21 cellular contexts compared by ENCODE assay signal in the genomic region with DNA sequence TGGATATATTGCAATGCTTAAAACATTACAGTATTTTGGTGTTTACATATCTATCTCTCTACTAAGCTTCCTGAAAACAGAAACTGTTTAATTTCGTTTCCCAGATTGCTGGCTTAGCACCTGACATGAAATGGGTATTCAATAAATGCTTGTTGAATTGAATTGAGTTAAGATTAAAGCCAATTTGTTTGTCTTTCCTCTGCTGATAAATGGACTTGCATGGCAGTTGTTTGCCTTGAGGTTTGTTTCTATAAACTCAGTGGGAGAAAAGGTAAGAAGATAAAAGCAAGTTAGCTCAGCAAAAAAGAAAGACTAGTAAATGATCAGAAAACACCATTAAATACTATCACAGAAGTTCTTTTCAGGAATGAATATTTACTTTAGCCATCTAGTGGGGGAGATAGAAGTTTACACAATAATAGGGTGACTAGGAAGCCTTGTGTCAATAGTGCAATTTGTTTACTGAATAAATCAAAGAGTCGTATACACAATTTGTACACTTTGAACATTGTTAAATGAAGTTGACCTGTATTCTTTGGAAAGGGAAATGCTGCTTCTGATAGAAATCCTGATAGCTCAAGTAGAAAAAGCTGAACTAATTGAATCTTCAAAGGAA.
"Had no signal": no experiment of that assay in that cellular context is flagged by ENCODE, and none has a peak within 500 bp of the region (broad histone marks: within the 10 kb centered on the region; RNA-seq: fewer than 3 reads in every experiment).

No MANE protein-coding gene starts in this region.

- H3K27me3 ChIP-seq: colonic mucosa, ovary, sigmoid colon had no signal

- FAIRE-seq: keratinocyte, urothelium cell line had no signal

- ATAC-seq: activated CD4-positive, CD25-positive, alpha-beta regulatory T cell treated with anti-CD3 and anti-CD28 coated beads, Interleukin-2, amount 50 U/mL, for 24 hours; activated CD8-positive, alpha-beta T cell treated with anti-CD3 and anti-CD28 coated beads, Interleukin-2, amount 10 ng/mL, durations not matched to agents 7 days and 5 days; activated T-cell treated with anti-CD3 and anti-CD28 coated beads, Interleukin-2, amount 50 U/mL, for 4 hours; naive thymus-derived CD8-positive, alpha-beta T cell; stimulated activated naive B cell treated with anti-CD40 and anti-IgM and Interleukin-4, amounts not matched to agents 10 μg/mL and 1 μg/mL and 100 μg/mL, for 72 hours had no signal

- H3K9me3 ChIP-seq: colonic mucosa, left ventricle myocardium inferior, ovary, sigmoid colon had no signal

- H3K36me3 ChIP-seq: colonic mucosa, left ventricle myocardium inferior, ovary, sigmoid colon had no signal

- H3K27me3 Mint-ChIP-seq: activated CD4-positive, alpha-beta T cell treated with anti-CD3 and anti-CD28 coated beads, Interleukin-2, amount 10 ng/mL, durations not matched to agents 7 days and 5 days; brain; memory B cell; naive thymus-derived CD8-positive, alpha-beta T cell; stimulated activated naive B cell treated with anti-CD40 and anti-IgM and Interleukin-4, amounts not matched to agents 10 μg/mL and 1 μg/mL and 100 μg/mL, for 72 hours had no signal

- H3K4me1 Mint-ChIP-seq: activated CD4-positive, alpha-beta T cell treated with anti-CD3 and anti-CD28 coated beads, Interleukin-2, amount 10 ng/mL, durations not matched to agents 7 days and 5 days; memory B cell; stimulated activated naive B cell treated with anti-CD40 and anti-IgM and Interleukin-4, amounts not matched to agents 10 μg/mL and 1 μg/mL and 100 μg/mL, for 72 hours had no signal

- H3K36me3 Mint-ChIP-seq: brain; memory B cell; naive thymus-derived CD8-positive, alpha-beta T cell; stimulated activated naive B cell treated with anti-CD40 and anti-IgM and Interleukin-4, amounts not matched to agents 10 μg/mL and 1 μg/mL and 100 μg/mL, for 72 hours had no signal

- DNase-seq: activated CD4-positive, alpha-beta T cell treated with anti-CD3 and anti-CD28 coated beads, Interleukin-2, amount 10 ng/mL, durations not matched to agents 7 days and 5 days; activated CD8-positive, alpha-beta memory T cell treated with anti-CD3 and anti-CD28 coated beads, Interleukin-2, amount 50 U/mL, for 4 hours; activated CD8-positive, alpha-beta T cell treated with anti-CD3 and anti-CD28 coated beads, Interleukin-2, amount 10 ng/mL, durations not matched to agents 7 days and 5 days; activated naive CD4-positive, alpha-beta T cell treated with anti-CD3 and anti-CD28 coated beads for 36 hours; activated T-cell treated with anti-CD3 and anti-CD28 coated beads, Interleukin-2, amount 50 U/mL, for 4 hours; central memory CD4-positive, alpha-beta T cell; colonic mucosa; foreskin fibroblast; hypothalamus; left ventricle myocardium inferior; naive thymus-derived CD8-positive, alpha-beta T cell; ovary; sigmoid colon; stimulated activated CD4-positive, alpha-beta T cell treated with anti-CD3 and anti-CD28 coated beads, Interleukin-4, amount 100 ng/mL, for 24 hours; stimulated activated naive B cell treated with anti-CD40 and anti-IgM and Interleukin-4, amounts not matched to agents 10 μg/mL and 1 μg/mL and 100 μg/mL, for 72 hours; T1000 had no signal

- H3K4me1 ChIP-seq: colonic mucosa, left ventricle myocardium inferior, sigmoid colon had no signal

- H3K4me3 ChIP-seq: colonic mucosa, left ventricle myocardium inferior, ovary, sigmoid colon had no signal

- H3K27ac ChIP-seq: colonic mucosa, left ventricle myocardium inferior, ovary, sigmoid colon had no signal

- H3K27ac Mint-ChIP-seq: activated CD4-positive, alpha-beta T cell treated with anti-CD3 and anti-CD28 coated beads, Interleukin-2, amount 10 ng/mL, durations not matched to agents 7 days and 5 days; activated CD8-positive, alpha-beta T cell treated with anti-CD3 and anti-CD28 coated beads, Interleukin-2, amount 10 ng/mL, durations not matched to agents 7 days and 5 days; activated naive CD4-positive, alpha-beta T cell treated with anti-CD3 and anti-CD28 coated beads for 36 hours; brain; memory B cell; naive thymus-derived CD8-positive, alpha-beta T cell; stimulated activated naive B cell treated with anti-CD40 and anti-IgM and Interleukin-4, amounts not matched to agents 10 μg/mL and 1 μg/mL and 100 μg/mL, for 72 hours had no signal

- H3K9me3 Mint-ChIP-seq: activated CD4-positive, alpha-beta T cell treated with anti-CD3 and anti-CD28 coated beads, Interleukin-2, amount 10 ng/mL, durations not matched to agents 7 days and 5 days; activated naive CD4-positive, alpha-beta T cell treated with anti-CD3 and anti-CD28 coated beads for 36 hours; brain; stimulated activated naive B cell treated with anti-CD40 and anti-IgM and Interleukin-4, amounts not matched to agents 10 μg/mL and 1 μg/mL and 100 μg/mL, for 72 hours had no signal

- H3K4me3 Mint-ChIP-seq: activated CD4-positive, alpha-beta T cell treated with anti-CD3 and anti-CD28 coated beads, Interleukin-2, amount 10 ng/mL, durations not matched to agents 7 days and 5 days; activated CD8-positive, alpha-beta T cell treated with anti-CD3 and anti-CD28 coated beads, Interleukin-2, amount 10 ng/mL, durations not matched to agents 7 days and 5 days; activated naive CD4-positive, alpha-beta T cell treated with anti-CD3 and anti-CD28 coated beads for 36 hours; activated T-cell treated with anti-CD3 and anti-CD28 coated beads, Interleukin-2, amount 50 U/mL, for 4 hours; brain; memory B cell; naive thymus-derived CD8-positive, alpha-beta T cell; stimulated activated naive B cell treated with anti-CD40 and anti-IgM and Interleukin-4, amounts not matched to agents 10 μg/mL and 1 μg/mL and 100 μg/mL, for 72 hours had no signal
